ENCODE assay signal across 1 cellular context in genomic region chr9:87644659-87645058, GRCh38.
TF ChIP-seq lines count a peak whose summit lies in the region.

No MANE protein-coding gene starts in this region.

TF ChIP-seq in endothelial cell of umbilical vein, 7 proteins besides CTCF, POLR2A, EP300 and RAD21:
- TF ChIP-seq JUN (IDR thresholded peaks at IDR 0.05; ENCODE audit: borderline replicate concordance, insufficient read depth, insufficient read length, low read depth) (peak; percentile 33), FOS (IDR thresholded peaks at IDR 0.05; ENCODE audit: borderline replicate concordance, insufficient read depth, low read length) (peak; percentile 30), EZH2 (IDR thresholded peaks at IDR 0.05; ENCODE audit: borderline replicate concordance, low read depth, low read length, severe bottlenecking) (no peak)
